ENCODE assay signal across 32 cellular contexts in the genomic region with DNA sequence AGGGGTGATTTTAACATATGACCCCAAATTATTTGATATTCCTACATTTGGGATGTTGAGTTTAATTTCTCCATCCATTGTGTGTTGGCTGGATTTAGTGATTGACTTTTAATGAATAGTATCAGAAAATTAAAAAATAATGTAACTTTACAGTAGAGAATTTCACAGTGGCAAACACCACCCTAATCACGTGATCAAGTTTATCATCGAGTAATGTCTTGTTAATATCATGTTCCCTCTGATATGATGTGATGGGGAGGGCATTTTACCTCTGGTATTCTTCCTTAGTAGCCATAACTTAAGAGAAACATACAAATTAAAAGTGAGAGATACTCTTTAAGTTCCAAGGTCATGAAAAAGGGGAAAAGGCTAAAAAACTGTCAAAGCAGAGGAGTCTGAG.
DNase-seq lines count a peak whose midpoint lies in the region; ATAC-seq, FAIRE-seq and TF ChIP-seq lines count a peak whose summit lies in the region.
"Had no signal": no experiment of that assay in that cellular context is flagged by ENCODE, and none has a peak within 500 bp of the region (broad histone marks: within the 10 kb centered on the region; RNA-seq: fewer than 3 reads in every experiment).

No MANE protein-coding gene starts in this region.

- CTCF ChIA-PET in HepG2 (lab: Yijun Ruan, JAX; ENCODE audit: low intra/inter-chr PET ratio, low total read pairs): no interaction called here
- CTCF ChIA-PET in GM12878 (lab: Yijun Ruan, JAX): no interaction called here
- CTCF ChIA-PET in K562 (lab: Yijun Ruan, JAX; ENCODE audit: low intra/inter-chr PET ratio): no interaction called here

- H3K27me3 ChIP-seq in HepG2 (ENCODE audit: control insufficient read depth in 1 of 2, insufficient read depth in 2 of 2, low read length in 2 of 2) (no peaks in the 10 kb centered on the region), right lobe of liver (no peaks in the 10 kb centered on the region), GM12878 (replicated peaks in 1 of 2; ENCODE audit: control insufficient read depth in 2 of 2, insufficient read depth in 2 of 2, low read length in 1 of 2) (no peaks in the 10 kb centered on the region), K562 (ENCODE audit: control insufficient read depth in 2 of 2, insufficient read depth in 2 of 2, low read length in 2 of 2) (no peaks in the 10 kb centered on the region)
- H3K27me3 ChIP-seq: BE2C; BLaER1; BLaER1 treated with 17β-estradiol and CSF1 and Interleukin-3, amounts not matched to agents 10 nM and 100 nM had no signal

- TF ChIP-seq EP300 in HepG2 (IDR thresholded peaks at IDR 0.05; ENCODE audit: low read depth in 2 of 2, low read length in 2 of 2) (no peak), HepG2 (CRISPR knock-in tag; IDR thresholded peaks at IDR 0.05; ENCODE audit: borderline replicate concordance) (no peak), GM12878 (IDR thresholded peaks at IDR 0.05; ENCODE audit: borderline replicate concordance in 1 of 2, control insufficient read depth in 1 of 2, low read depth in 2 of 2, low read length in 2 of 2) (no peak), K562 (IDR thresholded peaks at IDR 0.05; ENCODE audit: low read length) (no peak)

- H3K27ac ChIP-seq in HepG2 (ENCODE audit: extremely low read length, insufficient read depth, low read length): no peak overlapping the region
- H3K27ac ChIP-seq in right lobe of liver: no peak overlapping the region
- H3K27ac ChIP-seq in GM12878 (ENCODE audit: control insufficient read depth, insufficient read depth): no peak overlapping the region
- no peak overlapping the region for H3K27ac ChIP-seq in K562 (ENCODE audit: extremely low read depth, low read depth, low read length)
- H3K27ac ChIP-seq: 22Rv1; A549; BLaER1; BLaER1 treated with 17β-estradiol and CSF1 and Interleukin-3, amounts not matched to agents 10 nM and 100 nM; C4-2B had no signal

- H3K9ac ChIP-seq in HepG2 (ENCODE audit: insufficient read depth, low read depth, low read length) (no peak overlapping the region), GM12878 (ENCODE audit: control insufficient read depth, insufficient read depth, low read length) (no peak overlapping the region), K562 (ENCODE audit: insufficient read depth in 1 of 2, low read depth in 2 of 2, low read length in 2 of 2) (no peak overlapping the region)
- H3K9ac ChIP-seq: BLaER1; BLaER1 treated with 17β-estradiol and CSF1 and Interleukin-3, amounts not matched to agents 10 nM and 100 nM had no signal

- no peak for TF ChIP-seq RAD21 in HepG2 (CRISPR knock-in tag; IDR thresholded peaks at IDR 0.05)
- TF ChIP-seq RAD21 in GM12878 (IDR thresholded peaks at IDR 0.05; ENCODE audit: insufficient read depth, low read depth, low read length): no peak
- TF ChIP-seq RAD21 in K562 (CRISPR knock-in tag; conservative IDR thresholded peaks at IDR 0.05 in 1 of 2, IDR thresholded peaks at IDR 0.05 in 1 of 2): no peak

- DNase-seq in HepG2 (ENCODE audit: low spot score): no peak
- DNase-seq in right lobe of liver: no peak
- DNase-seq in D721Med (ENCODE audit: insufficient read length, low spot score): no peak
- DNase-seq in GM12878 (ENCODE audit: low read depth, low spot score): no peak
- no peak for DNase-seq in K562 (ENCODE audit: extremely low read depth in 1 of 4, low spot score in 3 of 4)
- DNase-seq in NCI-H1048 (lab: John Stamatoyannopoulos, UW): no peak
- DNase-seq in AML-193 (lab: John Stamatoyannopoulos, UW): no peak
- DNase-seq: 8988T; ACHN; BE2C; C1 segment of cervical spinal cord; Caco-2; Calu3; CD4-positive, alpha-beta memory T cell; CD4-positive, alpha-beta T cell; CD4-positive, CD25-positive, alpha-beta regulatory T cell; CD8-positive, alpha-beta memory T cell; CD8-positive, alpha-beta T cell; COR-L47; DMS 273 treated with DMSO at 0.1 percent for 48 hours; DMS153; DMS53; DMS79; DMS79 treated with DMSO at 0.1 percent for 48 hours; DND-41; EL had no signal

- POLR2A ChIA-PET in HepG2 (lab: Yijun Ruan, JAX): no interaction called here
- POLR2A ChIA-PET in GM12878 (lab: Charles Lee): no interaction called here
- POLR2A ChIA-PET in K562 (lab: Yijun Ruan, JAX): no interaction called here

- no peaks in the 10 kb centered on the region for H3K9me1 ChIP-seq in K562 (ENCODE audit: control insufficient read depth, insufficient read depth, low read length)

- H3K36me3 ChIP-seq in HepG2 (replicated peaks in 1 of 2; ENCODE audit: control insufficient read depth in 1 of 2, insufficient read depth in 2 of 2, low read length in 2 of 2) (no peaks in the 10 kb centered on the region), right lobe of liver (no peaks in the 10 kb centered on the region), GM12878 (ENCODE audit: control insufficient read depth in 2 of 2, insufficient read depth in 2 of 2, low read length in 1 of 2) (no peaks in the 10 kb centered on the region), K562 (ENCODE audit: control insufficient read depth, insufficient read depth, low read length) (no peaks in the 10 kb centered on the region)
- H3K36me3 ChIP-seq: BE2C; BLaER1; BLaER1 treated with 17β-estradiol and CSF1 and Interleukin-3, amounts not matched to agents 10 nM and 100 nM had no signal

- H3K4me2 ChIP-seq in HepG2 (ENCODE audit: low read depth, low read length): no peak overlapping the region
- H3K4me2 ChIP-seq in GM12878 (ENCODE audit: control insufficient read depth, insufficient read depth): no peak overlapping the region
- H3K4me2 ChIP-seq in K562 (ENCODE audit: insufficient read depth, low read length): no peak overlapping the region
- H3K4me2 ChIP-seq: A549; BLaER1; BLaER1 treated with 17β-estradiol and CSF1 and Interleukin-3, amounts not matched to agents 10 nM and 100 nM had no signal

- H3K4me1 ChIP-seq in HepG2 (ENCODE audit: insufficient read depth, low read length) (no peaks in the 10 kb centered on the region), right lobe of liver (no peaks in the 10 kb centered on the region), GM12878 (ENCODE audit: control insufficient read depth, insufficient read depth, low read length) (no peaks in the 10 kb centered on the region), K562 (replicated peaks in 1 of 2; ENCODE audit: control insufficient read depth in 2 of 2, insufficient read depth in 2 of 2, low read length in 2 of 2) (no peaks in the 10 kb centered on the region)
- H3K4me1 ChIP-seq: A549; BE2C; BLaER1; BLaER1 treated with 17β-estradiol and CSF1 and Interleukin-3, amounts not matched to agents 10 nM and 100 nM; Caco-2 had no signal

- no peak for FAIRE-seq in HepG2 (lab: Jason Lieb, UNC)
- peak; percentile 80 for FAIRE-seq in D721Med (lab: Jason Lieb, UNC)
- FAIRE-seq in GM12878 (lab: Jason Lieb, UNC): no peak
- no peak for FAIRE-seq in K562 (lab: Jason Lieb, UNC)
- FAIRE-seq: A549 had no signal

- 1% methylated on average over 2 of the region's 2 CpGs for WGBS in HepG2 (ENCODE audit: low lambda C conversion rate)
- 27% methylated on average over 2 of the region's 2 CpGs for WGBS in right lobe of liver (ENCODE audit: insufficient coverage, low coverage, low lambda C conversion rate, missing lambda C conversion rate)
- 0% methylated on average over 2 of the region's 2 CpGs for WGBS in GM12878 (ENCODE audit: insufficient coverage, insufficient replicate concordance, low lambda C conversion rate, missing lambda C conversion rate)
- WGBS in K562 (ENCODE audit: insufficient coverage, low coverage, missing lambda C conversion rate): 0% methylated on average over 2 of the region's 2 CpGs

- BruUV-seq in HepG2 (replicated peaks; lab: Mats Ljungman, UMichigan) (no TSS peak), GM12878 (replicated peaks; lab: Mats Ljungman, UMichigan) (no TSS peak), K562 (replicated peaks; lab: Mats Ljungman, UMichigan) (no TSS peak)

- SMC1A ChIA-PET in GM12878 (lab: Charles Lee; ENCODE audit: uncharacterized antibody, unreplicated experiment): no interaction called here

- no peak for ATAC-seq in HepG2
- ATAC-seq in right lobe of liver: no peak
- no peak for ATAC-seq in GM12878
- ATAC-seq in K562: no peak
- ATAC-seq in GM18517 (IDR thresholded peaks at IDR 0.05; ENCODE audit: unreplicated experiment): no peak
- ATAC-seq: A549; CD8-positive, alpha-beta T cell had no signal

- in situ Hi-C loops in HepG2 (cut with HindIII; ENCODE audit: extremely low pct_ligation_motif_present, low pct_unique_long_range_greater_than_20kb) (no loop called here), GM12878 (cut with MboI) (no loop called here), K562 (cut with MboI) (no loop called here)

- RAD21 ChIA-PET in GM12878 (lab: Charles Lee; ENCODE audit: unreplicated experiment): no interaction called here

- H2AFZ ChIP-seq in HepG2 (ENCODE audit: low read length) (no peak overlapping the region), GM12878 (ENCODE audit: control insufficient read depth, low read depth, low read length) (no peak overlapping the region), K562 (ENCODE audit: low read depth, low read length) (no peak overlapping the region)

- H4K20me1 ChIP-seq in HepG2 (ENCODE audit: insufficient read depth, low read length) (no peaks in the 10 kb centered on the region), GM12878 (ENCODE audit: control insufficient read depth, insufficient read depth) (no peaks in the 10 kb centered on the region), K562 (replicated peaks; ENCODE audit: control insufficient read depth, insufficient read depth, low read length) (no peaks in the 10 kb centered on the region)
- H4K20me1 ChIP-seq: BLaER1; BLaER1 treated with 17β-estradiol and CSF1 and Interleukin-3, amounts not matched to agents 10 nM and 100 nM had no signal

- TF ChIP-seq CTCF in HepG2 (CRISPR knock-in tag; IDR thresholded peaks at IDR 0.05) (no peak), right lobe of liver (IDR thresholded peaks at IDR 0.05) (no peak), D721Med (IDR thresholded peaks at IDR 0.05; ENCODE audit: insufficient read depth, missing control alignments) (no peak), GM12878 (IDR thresholded peaks at IDR 0.05 in 2 of 3, conservative IDR thresholded peaks at IDR 0.05 in 1 of 3; ENCODE audit: control insufficient read depth in 2 of 3, extremely low read depth in 1 of 3, insufficient read depth in 1 of 3, low read depth in 3 of 3, low read length in 3 of 3) (no peak), K562 (IDR thresholded peaks at IDR 0.05 in 2 of 3, conservative IDR thresholded peaks at IDR 0.05 in 1 of 3; ENCODE audit: insufficient read depth in 2 of 3, low read depth in 1 of 3, low read length in 3 of 3) (no peak)

- no peak for TF ChIP-seq POLR2A in HepG2 (IDR thresholded peaks at IDR 0.05; ENCODE audit: insufficient read depth in 1 of 2, low read depth in 2 of 2, low read length in 2 of 2)
- no peak for TF ChIP-seq POLR2A in right lobe of liver (IDR thresholded peaks at IDR 0.05)
- TF ChIP-seq POLR2A in GM12878 (IDR thresholded peaks at IDR 0.05; ENCODE audit: low read depth, low read length): no peak
- no peak for TF ChIP-seq POLR2A in K562 (conservative IDR thresholded peaks at IDR 0.05)

- H3K4me3 ChIP-seq in HepG2 (replicated peaks in 1 of 3; ENCODE audit: insufficient read depth in 1 of 3, low read depth in 2 of 3, low read length in 3 of 3): no peak overlapping the region
- H3K4me3 ChIP-seq in right lobe of liver: no peak overlapping the region
- H3K4me3 ChIP-seq in GM12878: no peak overlapping the region
- no peak overlapping the region for H3K4me3 ChIP-seq in K562
- H3K4me3 ChIP-seq: A549; BLaER1; BLaER1 treated with 17β-estradiol and CSF1 and Interleukin-3, amounts not matched to agents 10 nM and 100 nM had no signal

- intact Hi-C loops in HepG2 (cut with micrococcal nuclease; ENCODE audit: unreplicated experiment) (no loop called here), right lobe of liver (cut with DNase I) (no loop called here), GM12878 (cut with micrococcal nuclease; ENCODE audit: unreplicated experiment) (no loop called here), K562 (cut with micrococcal nuclease) (no loop called here)

- H3K79me2 ChIP-seq in HepG2 (ENCODE audit: insufficient read depth, low read length): no peaks in the 10 kb centered on the region
- H3K79me2 ChIP-seq in GM12878 (ENCODE audit: control insufficient read depth, insufficient read depth, low read length): no peaks in the 10 kb centered on the region
- no peaks in the 10 kb centered on the region for H3K79me2 ChIP-seq in K562 (ENCODE audit: control insufficient read depth, insufficient read depth, low read length)

- no peaks in the 10 kb centered on the region for H3K9me3 ChIP-seq in HepG2 (ENCODE audit: low read length)
- no peaks in the 10 kb centered on the region for H3K9me3 ChIP-seq in right lobe of liver
- no peaks in the 10 kb centered on the region for H3K9me3 ChIP-seq in GM12878 (replicated peaks; ENCODE audit: control insufficient read depth, insufficient read depth, low read length)
- no peaks in the 10 kb centered on the region for H3K9me3 ChIP-seq in K562 (replicated peaks; ENCODE audit: control insufficient read depth, insufficient read depth, low read depth, low read length)
- H3K9me3 ChIP-seq: A549; BE2C; BLaER1; BLaER1 treated with 17β-estradiol and CSF1 and Interleukin-3, amounts not matched to agents 10 nM and 100 nM; Caco-2 had no signal

Comparison
In these comparisons a context has a peak if more than half of its experiments do, and no peak if none do; other contexts are left out.
1. Of the 241 proteins assayed by ChIP-seq in both HepG2 and K562: peak only in HepG2: RAD51; only in K562: TFE3; in both: none; in neither: 238; mixed calls (peak in some experiments, not most) for 1.